In the genomic region with DNA sequence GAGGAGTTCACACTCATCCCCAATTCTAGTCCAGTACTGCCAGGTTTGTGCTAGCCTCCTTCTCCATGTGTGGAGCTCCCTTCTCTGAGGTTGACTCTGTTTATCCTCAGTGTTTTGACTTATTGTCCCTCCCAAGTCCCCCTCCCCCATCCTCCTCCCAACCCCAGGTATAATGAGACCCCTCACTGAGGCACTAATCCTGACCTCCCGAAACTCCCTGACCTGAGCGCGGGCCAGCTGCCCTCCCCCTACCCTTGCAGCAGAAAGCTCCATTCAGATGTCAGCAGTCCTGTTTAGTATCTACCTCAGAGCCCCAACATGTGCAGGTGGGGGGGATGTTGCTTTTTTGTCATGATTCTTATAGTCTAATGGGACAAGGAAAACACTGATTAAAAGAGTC, we compare ENCODE assay signal across 14 cellular contexts.
"Had no signal": no experiment of that assay in that cellular context is flagged by ENCODE, and none has a peak within 500 bp of the region (broad histone marks: within the 10 kb centered on the region; RNA-seq: fewer than 3 reads in every experiment).

No MANE protein-coding gene starts in this region.

- ATAC-seq: left colon had no signal

- H3K9me3 ChIP-seq: esophagus squamous epithelium, pancreas, tibial artery, uterus had no signal

- DNase-seq: activated CD4-positive, alpha-beta T cell treated with anti-CD3 and anti-CD28 coated beads, Interleukin-2, amount 10 ng/mL, durations not matched to agents 24 days and 14 days; activated CD4-positive, CD25-positive, alpha-beta regulatory T cell; activated naive CD4-positive, alpha-beta T cell treated with anti-CD3 and anti-CD28 coated beads, Interleukin-2, amount 10 ng/mL, durations not matched to agents 7 days and 5 days; activated T-cell treated with anti-CD3 and anti-CD28 coated beads for 4 hours; effector CD4-positive, alpha-beta T cell; esophagus squamous epithelium; left colon; pancreas; stimulated activated CD4-positive, alpha-beta T cell treated with anti-CD3 and anti-CD28 coated beads, Interleukin-12 subunit alpha, Interleukin-12 subunit beta, amount 100 ng/mL, for 4 hours; stimulated activated CD4-positive, alpha-beta T cell treated with anti-CD3 and anti-CD28 coated beads, Interleukin-2, amount 100 ng/mL, for 24 hours; tibial artery; uterus had no signal

- H3K27me3 ChIP-seq: esophagus squamous epithelium, pancreas, tibial artery, uterus had no signal

- H3K36me3 ChIP-seq: uterus had no signal

- H3K9me3 Mint-ChIP-seq: activated CD4-positive, alpha-beta T cell treated with anti-CD3 and anti-CD28 coated beads, Interleukin-2, amount 10 ng/mL, durations not matched to agents 24 days and 14 days; activated naive CD4-positive, alpha-beta T cell treated with anti-CD3 and anti-CD28 coated beads, Interleukin-2, amount 10 ng/mL, durations not matched to agents 7 days and 5 days; central memory CD8-positive, alpha-beta T cell had no signal

- H3K4me3 ChIP-seq: coronary artery, esophagus squamous epithelium, pancreas, tibial artery, uterus had no signal

- H3K4me3 Mint-ChIP-seq: activated CD4-positive, alpha-beta T cell treated with anti-CD3 and anti-CD28 coated beads, Interleukin-2, amount 10 ng/mL, durations not matched to agents 24 days and 14 days; activated naive CD4-positive, alpha-beta T cell treated with anti-CD3 and anti-CD28 coated beads, Interleukin-2, amount 10 ng/mL, durations not matched to agents 7 days and 5 days; central memory CD8-positive, alpha-beta T cell had no signal

- H3K27me3 Mint-ChIP-seq: activated CD4-positive, alpha-beta T cell treated with anti-CD3 and anti-CD28 coated beads, Interleukin-2, amount 10 ng/mL, durations not matched to agents 24 days and 14 days; activated naive CD4-positive, alpha-beta T cell treated with anti-CD3 and anti-CD28 coated beads, Interleukin-2, amount 10 ng/mL, durations not matched to agents 7 days and 5 days; central memory CD8-positive, alpha-beta T cell had no signal

- H3K4me1 ChIP-seq: esophagus squamous epithelium, pancreas, uterus had no signal

- H3K27ac Mint-ChIP-seq: activated CD4-positive, alpha-beta T cell treated with anti-CD3 and anti-CD28 coated beads, Interleukin-2, amount 10 ng/mL, durations not matched to agents 24 days and 14 days; activated naive CD4-positive, alpha-beta T cell treated with anti-CD3 and anti-CD28 coated beads, Interleukin-2, amount 10 ng/mL, durations not matched to agents 7 days and 5 days had no signal

- H3K27ac ChIP-seq: coronary artery, esophagus squamous epithelium, pancreas, tibial artery, uterus had no signal
